Comparison of ENCODE assay signal across 1 cellular context in the genomic region with DNA sequence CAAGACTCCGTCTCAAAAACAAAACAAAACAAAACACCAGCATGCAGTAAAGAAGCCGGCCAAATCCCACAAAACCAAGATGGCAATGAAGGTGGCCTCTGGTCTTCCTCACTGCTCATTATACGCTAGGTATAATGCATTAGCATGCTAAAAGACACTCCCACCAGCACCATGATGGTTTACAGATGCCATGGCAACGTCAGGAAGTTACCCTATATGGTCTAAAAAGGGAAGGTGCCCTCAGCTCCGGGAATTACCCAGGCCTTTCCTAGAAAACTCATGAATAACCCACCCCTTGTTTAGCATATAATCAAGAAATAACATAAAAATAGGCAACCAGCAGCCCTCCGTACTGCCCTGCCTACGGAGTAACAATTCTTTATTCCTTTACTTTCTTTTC.
TF ChIP-seq lines count a peak whose summit lies in the region.

No MANE protein-coding gene starts in this region.

TF ChIP-seq in H1, 55 proteins besides CTCF, POLR2A, EP300 and RAD21:
- TF ChIP-seq CBX5 (IDR thresholded peaks at IDR 0.05; ENCODE audit: low read depth, low read length): no peak
- TF ChIP-seq PHF8 (conservative IDR thresholded peaks at IDR 0.05; ENCODE audit: low read depth, low read length): no peak
- TF ChIP-seq SRF (IDR thresholded peaks at IDR 0.05; ENCODE audit: low read depth, low read length): peak; percentile 58; the same call in 1 of the 2 replicates
- TF ChIP-seq, protein P1, sequence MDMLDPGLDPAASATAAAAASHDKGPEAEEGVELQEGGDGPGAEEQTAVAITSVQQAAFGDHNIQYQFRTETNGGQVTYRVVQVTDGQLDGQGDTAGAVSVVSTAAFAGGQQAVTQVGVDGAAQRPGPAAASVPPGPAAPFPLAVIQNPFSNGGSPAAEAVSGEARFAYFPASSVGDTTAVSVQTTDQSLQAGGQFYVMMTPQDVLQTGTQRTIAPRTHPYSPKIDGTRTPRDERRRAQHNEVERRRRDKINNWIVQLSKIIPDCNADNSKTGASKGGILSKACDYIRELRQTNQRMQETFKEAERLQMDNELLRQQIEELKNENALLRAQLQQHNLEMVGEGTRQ (IDR thresholded peaks at IDR 0.05; ENCODE audit: low read length): no peak
- no peak for TF ChIP-seq TEAD4 (IDR thresholded peaks at IDR 0.05; ENCODE audit: low read depth, low read length)
- TF ChIP-seq EGR1 (IDR thresholded peaks at IDR 0.05; ENCODE audit: borderline replicate concordance, low read depth, low read length): no peak
- TF ChIP-seq NRF1 (IDR thresholded peaks at IDR 0.05; ENCODE audit: low read depth, low read length): no peak
TF ChIP-seq in H1: peak in this region for 1.
